In the genomic region with DNA sequence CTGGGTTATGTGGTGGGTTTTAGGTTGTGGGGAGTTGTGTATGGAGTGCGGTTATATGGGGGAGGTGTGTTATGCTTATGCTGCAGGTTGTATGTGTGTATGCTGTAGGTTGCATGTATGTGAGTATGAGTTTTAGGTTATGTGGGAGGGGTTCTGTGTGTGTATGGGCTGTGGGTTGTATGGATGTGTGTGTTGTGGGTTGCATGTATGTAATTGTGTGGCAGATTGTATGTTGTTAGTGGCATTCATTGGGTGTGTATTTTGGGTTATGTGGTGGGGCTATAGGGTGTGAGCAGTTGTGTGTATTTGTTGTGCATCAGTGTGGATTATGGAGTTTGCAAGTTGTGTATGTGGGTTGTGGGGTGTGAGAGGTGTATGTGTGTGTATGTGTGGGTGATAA, we compare ENCODE assay signal across 39 cellular contexts.
"Had no signal": no experiment of that assay in that cellular context is flagged by ENCODE, and none has a peak within 500 bp of the region (broad histone marks: within the 10 kb centered on the region; RNA-seq: fewer than 3 reads in every experiment).

No MANE protein-coding gene starts in this region.

- DNase-seq: activated B cell treated with CpG ODN at 0.5 μM for 24 hours; activated CD4-positive, alpha-beta memory T cell treated with anti-CD3 and anti-CD28 coated beads for 36 hours; activated CD4-positive, alpha-beta T cell treated with anti-CD3 and anti-CD28 coated beads for 4 hours; activated CD4-positive, alpha-beta T cell treated with anti-CD3 and anti-CD28 coated beads, Interleukin-2, amount 10 ng/mL, durations not matched to agents 24 days and 14 days; activated CD4-positive, alpha-beta T cell treated with anti-CD3 and anti-CD28 coated beads, Interleukin-2, amount 50 U/mL, for 1 hour; activated CD4-positive, alpha-beta T cell treated with anti-CD3 and anti-CD28 coated beads, Interleukin-2, amount 50 U/mL, for 4 hours; activated CD4-positive, CD25-positive, alpha-beta regulatory T cell treated with anti-CD3 and anti-CD28 coated beads, Interleukin-2, amount 50 U/mL, for 72 hours; activated CD8-positive, alpha-beta memory T cell treated with anti-CD3 and anti-CD28 coated beads, Interleukin-2, amount 50 U/mL, for 4 hours; activated CD8-positive, alpha-beta T cell treated with anti-CD3 and anti-CD28 coated beads for 36 hours; activated effector memory CD4-positive, alpha-beta T cell treated with anti-CD3 and anti-CD28 coated beads, Interleukin-2, amount 50 U/mL, for 16 hours; activated gamma-delta T cell treated with Interleukin-2 at 50 U/mL for 16 hours; activated naive CD4-positive, alpha-beta T cell; activated naive CD4-positive, alpha-beta T cell treated with anti-CD3 and anti-CD28 coated beads for 36 hours; activated naive CD4-positive, alpha-beta T cell treated with anti-CD3 and anti-CD28 coated beads, Interleukin-2, amount 50 U/mL, for 16 hours; activated T-cell treated with anti-CD3 and anti-CD28 coated beads for 4 hours; activated T-cell treated with anti-CD3 and anti-CD28 coated beads, Interleukin-2, amount 50 U/mL, for 1 hour; activated T-cell treated with anti-CD3 and anti-CD28 coated beads, Interleukin-2, amount 50 U/mL, for 4 hours; activated T-cell treated with anti-CD3 and anti-CD28 coated beads, Interleukin-2, amount 50 U/mL, for 72 hours; adrenal gland; amniotic stem cell; aorta; body of pancreas; brain microvascular endothelial cell; caudate nucleus; cerebellar nuclear complex; T-helper 1 cell; T-helper 2 cell; T-helper 9 cell had no signal

- H3K4me3 ChIP-seq: adrenal gland, body of pancreas, breast epithelium, cardiac muscle cell had no signal

- H3K4me3 Mint-ChIP-seq: activated B cell treated with CpG ODN at 0.5 μM for 24 hours; activated CD4-positive, alpha-beta memory T cell treated with anti-CD3 and anti-CD28 coated beads for 36 hours; activated CD4-positive, alpha-beta T cell treated with anti-CD3 and anti-CD28 coated beads, Interleukin-2, amount 10 ng/mL, durations not matched to agents 24 days and 14 days; activated CD8-positive, alpha-beta T cell treated with anti-CD3 and anti-CD28 coated beads for 36 hours; activated naive CD4-positive, alpha-beta T cell treated with anti-CD3 and anti-CD28 coated beads for 36 hours; activated T-cell treated with anti-CD3 and anti-CD28 coated beads, Interleukin-2, amount 50 U/mL, for 4 hours; activated T-cell treated with anti-CD3 and anti-CD28 coated beads, Interleukin-2, amount 50 U/mL, for 72 hours; activated T-helper 1 cell treated with anti-CD3 and anti-CD28 coated beads, Interleukin-12 subunit alpha, Interleukin-12 subunit beta, Interleukin-2, Interleukin-4 antibody, amounts not matched to agents 30 ng/mL and 10 ng/mL and 1 ng/mL, durations not matched to agents 14 hours and 24 hours and 36 hours; activated T-helper 17 cell treated with anti-CD3 and anti-CD28 coated beads, Interleukin-2, amount 50 U/mL, for 72 hours; central memory CD8-positive, alpha-beta T cell; T-helper 1 cell treated with Interleukin-12 subunit alpha and Interleukin-12 subunit beta and Interleukin-4 antibody, amounts not matched to agents 30 μg/mL and 1 μg/mL, for 36 hours; T-helper 2 cell treated with Interferon-gamma antibody and Interleukin-4, amounts not matched to agents 5 μg/mL and 100 μg/mL, for 36 hours had no signal

- H3K27me3 ChIP-seq: body of pancreas, brain microvascular endothelial cell, cardiac muscle cell had no signal

- FAIRE-seq: astrocyte, TTC549 had no signal

- H3K4me1 ChIP-seq: adrenal gland, body of pancreas, breast epithelium had no signal

- H3K27ac ChIP-seq: adrenal gland, body of pancreas, brain microvascular endothelial cell, breast epithelium, cardiac muscle cell, VCaP had no signal

- H3K9me3 ChIP-seq: adrenal gland, body of pancreas, breast epithelium had no signal

- H3K9me3 Mint-ChIP-seq: activated B cell treated with CpG ODN at 0.5 μM for 24 hours; activated CD4-positive, alpha-beta memory T cell treated with anti-CD3 and anti-CD28 coated beads for 36 hours; activated CD4-positive, alpha-beta T cell treated with anti-CD3 and anti-CD28 coated beads, Interleukin-2, amount 10 ng/mL, durations not matched to agents 24 days and 14 days; activated CD8-positive, alpha-beta T cell treated with anti-CD3 and anti-CD28 coated beads for 36 hours; activated naive CD4-positive, alpha-beta T cell treated with anti-CD3 and anti-CD28 coated beads for 36 hours; activated T-cell treated with anti-CD3 and anti-CD28 coated beads, Interleukin-2, amount 50 U/mL, for 4 hours; activated T-cell treated with anti-CD3 and anti-CD28 coated beads, Interleukin-2, amount 50 U/mL, for 72 hours; activated T-helper 1 cell treated with anti-CD3 and anti-CD28 coated beads, Interleukin-12 subunit alpha, Interleukin-12 subunit beta, Interleukin-2, Interleukin-4 antibody, amounts not matched to agents 30 ng/mL and 10 ng/mL and 1 ng/mL, durations not matched to agents 14 hours and 24 hours and 36 hours; activated T-helper 17 cell treated with anti-CD3 and anti-CD28 coated beads, Interleukin-2, amount 50 U/mL, for 72 hours; central memory CD8-positive, alpha-beta T cell; T-helper 1 cell treated with Interleukin-12 subunit alpha and Interleukin-12 subunit beta and Interleukin-4 antibody, amounts not matched to agents 30 μg/mL and 1 μg/mL, for 36 hours; T-helper 2 cell treated with Interferon-gamma antibody and Interleukin-4, amounts not matched to agents 5 μg/mL and 100 μg/mL, for 36 hours had no signal

- ATAC-seq: activated CD8-positive, alpha-beta T cell treated with anti-CD3 and anti-CD28 coated beads for 36 hours; activated naive CD4-positive, alpha-beta T cell treated with anti-CD3 and anti-CD28 coated beads, Interleukin-2, amount 50 U/mL, for 72 hours; activated T-cell treated with anti-CD3 and anti-CD28 coated beads, Interleukin-2, amount 50 U/mL, for 4 hours; activated T-cell treated with anti-CD3 and anti-CD28 coated beads, Interleukin-2, amount 50 U/mL, for 72 hours; activated T-helper 17 cell treated with anti-CD3 and anti-CD28 coated beads, Interleukin-2, amount 50 U/mL, for 72 hours; body of pancreas had no signal

- H3K4me1 Mint-ChIP-seq: activated B cell treated with CpG ODN at 0.5 μM for 24 hours; activated CD4-positive, alpha-beta T cell treated with anti-CD3 and anti-CD28 coated beads, Interleukin-2, amount 10 ng/mL, durations not matched to agents 24 days and 14 days; activated T-helper 17 cell treated with anti-CD3 and anti-CD28 coated beads, Interleukin-2, amount 50 U/mL, for 72 hours; central memory CD8-positive, alpha-beta T cell had no signal

- H3K27ac Mint-ChIP-seq: activated B cell treated with CpG ODN at 0.5 μM for 24 hours; activated CD4-positive, alpha-beta memory T cell treated with anti-CD3 and anti-CD28 coated beads for 36 hours; activated CD4-positive, alpha-beta T cell treated with anti-CD3 and anti-CD28 coated beads, Interleukin-2, amount 10 ng/mL, durations not matched to agents 24 days and 14 days; activated CD8-positive, alpha-beta T cell treated with anti-CD3 and anti-CD28 coated beads for 36 hours; activated naive CD4-positive, alpha-beta T cell treated with anti-CD3 and anti-CD28 coated beads for 36 hours; activated naive CD4-positive, alpha-beta T cell treated with anti-CD3 and anti-CD28 coated beads, Interleukin-2, amount 50 U/mL, for 72 hours; activated T-cell treated with anti-CD3 and anti-CD28 coated beads, Interleukin-2, amount 50 U/mL, for 72 hours; activated T-helper 1 cell treated with anti-CD3 and anti-CD28 coated beads, Interleukin-12 subunit alpha, Interleukin-12 subunit beta, Interleukin-2, Interleukin-4 antibody, amounts not matched to agents 30 ng/mL and 10 ng/mL and 1 ng/mL, durations not matched to agents 14 hours and 24 hours and 36 hours; activated T-helper 17 cell treated with anti-CD3 and anti-CD28 coated beads, Interleukin-2, amount 50 U/mL, for 72 hours; T-helper 1 cell treated with Interleukin-12 subunit alpha and Interleukin-12 subunit beta and Interleukin-4 antibody, amounts not matched to agents 30 μg/mL and 1 μg/mL, for 36 hours; T-helper 2 cell treated with Interferon-gamma antibody and Interleukin-4, amounts not matched to agents 5 μg/mL and 100 μg/mL, for 36 hours had no signal

- H3K36me3 Mint-ChIP-seq: activated CD4-positive, alpha-beta memory T cell treated with anti-CD3 and anti-CD28 coated beads for 36 hours; activated naive CD4-positive, alpha-beta T cell treated with anti-CD3 and anti-CD28 coated beads, Interleukin-2, amount 50 U/mL, for 72 hours had no signal

- H3K36me3 ChIP-seq: adrenal gland, brain microvascular endothelial cell, breast epithelium, cardiac muscle cell had no signal
